Comparison of ENCODE assay signal across 23 cellular contexts in the genomic region with DNA sequence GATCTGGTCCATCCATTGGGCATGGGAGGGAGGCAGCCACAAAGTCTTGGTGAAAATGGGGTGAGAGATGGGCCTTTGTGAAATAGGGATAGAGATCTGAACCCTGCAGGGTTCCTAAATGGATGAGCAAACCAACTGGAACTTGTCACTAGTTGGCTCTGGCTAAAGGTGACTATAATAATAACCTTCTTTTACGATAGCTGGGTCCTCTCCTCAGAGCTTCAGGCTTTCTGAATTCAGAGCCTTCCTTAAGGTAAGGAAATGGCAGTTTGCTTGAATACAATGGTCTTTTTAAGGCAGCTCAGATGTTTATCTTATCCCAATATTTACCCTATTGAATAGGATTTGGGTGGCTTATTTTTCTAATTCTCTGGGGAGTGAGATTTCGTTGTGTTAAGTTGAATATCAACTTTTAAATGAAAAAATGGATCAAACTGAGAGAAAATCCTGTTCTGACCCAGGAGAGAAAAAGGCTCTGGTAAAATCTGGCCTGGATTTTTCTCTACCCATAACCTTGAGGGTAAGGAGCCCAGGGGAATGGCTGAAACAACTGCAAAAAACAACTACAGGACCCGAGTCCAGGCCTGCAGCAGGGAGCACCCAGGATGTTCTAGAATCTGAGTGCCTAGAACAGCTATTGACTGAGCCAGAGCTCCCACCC.
"Had no signal": no experiment of that assay in that cellular context is flagged by ENCODE, and none has a peak within 500 bp of the region (broad histone marks: within the 10 kb centered on the region; RNA-seq: fewer than 3 reads in every experiment).

No MANE protein-coding gene starts in this region.

- H3K4me3 Mint-ChIP-seq: activated B cell treated with CpG ODN at 0.5 μM for 24 hours; activated CD8-positive, alpha-beta T cell treated with anti-CD3 and anti-CD28 coated beads for 36 hours; activated T-cell treated with anti-CD3 and anti-CD28 coated beads, Interleukin-2, amount 50 U/mL, for 4 hours; activated T-helper 17 cell treated with anti-CD3 and anti-CD28 coated beads, Interleukin-2, amount 50 U/mL, for 72 hours; natural killer cell treated with Interleukin-12 subunit alpha and Interleukin-12 subunit beta and Interleukin-15 and Interleukin-18, amount 100 ng/mL, for 72 hours had no signal

- H3K27ac ChIP-seq: epithelial cell of prostate, gastrocnemius medialis, left lung, lower lobe of right lung, spleen, testis, transverse colon had no signal

- H3K36me3 Mint-ChIP-seq: natural killer cell treated with Interleukin-12 subunit alpha and Interleukin-12 subunit beta and Interleukin-15 and Interleukin-18, amount 100 ng/mL, for 72 hours had no signal

- DNase-seq: activated B cell treated with CpG ODN at 0.5 μM for 24 hours; activated CD4-positive, alpha-beta T cell treated with anti-CD3 and anti-CD28 coated beads, Interleukin-2, amount 50 U/mL, for 1 hour; activated CD8-positive, alpha-beta T cell treated with anti-CD3 and anti-CD28 coated beads for 36 hours; activated gamma-delta T cell treated with Interleukin-2 at 50 U/mL for 16 hours; activated naive CD4-positive, alpha-beta T cell treated with anti-CD3 and anti-CD28 coated beads, Interleukin-2, amount 50 U/mL, for 16 hours; activated T-cell treated with anti-CD3 and anti-CD28 coated beads, Interleukin-2, amount 50 U/mL, for 4 hours; amygdala; caudate nucleus; gastrocnemius medialis; glutamatergic neuron; left lung; lower lobe of right lung; mesenchymal stem cell; right cardiac atrium; spleen; stimulated activated CD4-positive, alpha-beta T cell treated with anti-CD3 and anti-CD28 coated beads, Interleukin-2, amount 100 ng/mL, for 48 hours; stimulated activated naive CD8-positive, alpha-beta T cell treated with anti-CD3 and anti-CD28 coated beads, Interleukin-15, Interleukin-2, amounts not matched to agents 100 U/mL and 50 U/mL, for 24 hours; T-helper 2 cell; testis; transverse colon had no signal

- H3K27ac Mint-ChIP-seq: activated B cell treated with CpG ODN at 0.5 μM for 24 hours; activated T-helper 17 cell treated with anti-CD3 and anti-CD28 coated beads, Interleukin-2, amount 50 U/mL, for 72 hours; natural killer cell treated with Interleukin-12 subunit alpha and Interleukin-12 subunit beta and Interleukin-15 and Interleukin-18, amount 100 ng/mL, for 72 hours had no signal

- ATAC-seq: activated CD8-positive, alpha-beta T cell treated with anti-CD3 and anti-CD28 coated beads for 36 hours; activated T-cell treated with anti-CD3 and anti-CD28 coated beads, Interleukin-2, amount 50 U/mL, for 4 hours; activated T-helper 17 cell treated with anti-CD3 and anti-CD28 coated beads, Interleukin-2, amount 50 U/mL, for 72 hours; gastrocnemius medialis; left lung; lower lobe of right lung; natural killer cell treated with Interleukin-12 subunit alpha and Interleukin-12 subunit beta and Interleukin-15 and Interleukin-18, amount 100 ng/mL, for 72 hours; right cardiac atrium; stimulated activated naive CD8-positive, alpha-beta T cell treated with anti-CD3 and anti-CD28 coated beads, Interleukin-15, Interleukin-2, amounts not matched to agents 100 U/mL and 50 U/mL, for 24 hours had no signal

- H3K4me3 ChIP-seq: gastrocnemius medialis, left lung, lower lobe of right lung, spleen, testis, transverse colon had no signal

- H3K4me1 ChIP-seq: gastrocnemius medialis, lower lobe of right lung, transverse colon had no signal

- H3K36me3 ChIP-seq: gastrocnemius medialis, left lung, lower lobe of right lung, spleen, transverse colon had no signal

- H3K9me3 Mint-ChIP-seq: activated B cell treated with CpG ODN at 0.5 μM for 24 hours; activated T-cell treated with anti-CD3 and anti-CD28 coated beads, Interleukin-2, amount 50 U/mL, for 4 hours; activated T-helper 17 cell treated with anti-CD3 and anti-CD28 coated beads, Interleukin-2, amount 50 U/mL, for 72 hours; natural killer cell treated with Interleukin-12 subunit alpha and Interleukin-12 subunit beta and Interleukin-15 and Interleukin-18, amount 100 ng/mL, for 72 hours had no signal

- H3K27me3 ChIP-seq: gastrocnemius medialis, left lung, spleen, testis, transverse colon had no signal

- H3K9me3 ChIP-seq: gastrocnemius medialis, lower lobe of right lung, testis, transverse colon had no signal

- H3K27me3 Mint-ChIP-seq: activated B cell treated with CpG ODN at 0.5 μM for 24 hours; activated CD8-positive, alpha-beta T cell treated with anti-CD3 and anti-CD28 coated beads for 36 hours; activated T-helper 17 cell treated with anti-CD3 and anti-CD28 coated beads, Interleukin-2, amount 50 U/mL, for 72 hours; natural killer cell treated with Interleukin-12 subunit alpha and Interleukin-12 subunit beta and Interleukin-15 and Interleukin-18, amount 100 ng/mL, for 72 hours had no signal
